20 cellular contexts compared by ENCODE assay signal in the genomic region with DNA sequence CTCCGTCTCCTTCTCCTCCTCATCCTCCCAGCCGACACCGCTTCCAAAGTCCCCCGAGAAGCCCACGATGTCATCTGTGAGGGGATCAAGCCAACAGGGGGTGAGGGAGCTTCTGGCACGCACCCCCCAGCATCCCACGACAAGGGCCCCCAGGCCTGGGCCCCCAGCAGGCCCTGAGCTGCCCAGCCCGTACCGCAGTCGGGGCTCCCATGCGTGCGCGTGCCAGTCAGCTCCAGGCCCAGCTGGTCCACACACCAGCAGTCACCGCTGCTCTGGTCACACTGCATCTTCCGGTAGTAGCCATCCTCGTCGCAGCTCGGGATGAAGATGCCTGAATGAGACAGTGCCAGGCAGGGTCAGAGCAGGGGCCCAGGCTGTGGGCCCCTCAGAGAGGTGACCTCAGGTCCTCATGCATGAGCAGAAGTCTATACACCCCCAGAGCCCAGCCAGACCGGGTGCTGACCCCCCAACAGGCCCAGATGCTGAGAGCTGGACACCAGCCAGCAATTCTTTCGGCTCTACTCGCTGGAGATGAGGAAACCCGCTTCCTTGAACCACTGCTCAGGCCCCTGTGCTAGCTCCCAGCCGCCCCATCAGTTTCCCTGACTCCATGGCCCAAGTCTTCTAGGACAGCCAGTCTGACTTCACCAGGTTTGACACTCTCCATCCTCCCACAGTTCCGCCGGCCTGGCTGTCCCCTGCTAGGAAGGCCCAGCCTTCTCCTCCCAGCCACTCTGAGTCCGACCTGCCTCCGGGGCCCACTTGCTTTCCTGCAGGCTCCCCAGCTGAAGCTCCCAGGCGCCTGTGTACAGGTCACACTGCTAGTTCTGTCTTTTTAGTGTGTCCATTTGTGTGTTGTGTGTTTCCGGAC. TPM values are rescaled to one million over a fixed set of nuclear protein-coding genes. Genes with fewer than 3 reads are reported as not detected.
DNase-seq lines count a peak whose midpoint lies in the region; ATAC-seq and TF ChIP-seq lines count a peak whose summit lies in the region.
"Had no signal": no experiment of that assay in that cellular context is flagged by ENCODE, and none has a peak within 500 bp of the region (broad histone marks: within the 10 kb centered on the region; RNA-seq: fewer than 3 reads in every experiment).

No MANE protein-coding gene starts in this region.

- no peaks in the 10 kb centered on the region for H3K9me2 ChIP-seq in PC-3 (replicated peaks; ENCODE audit: low read length)
- H3K9me2 ChIP-seq: SK-N-SH had no signal

- H2AFZ ChIP-seq in PC-3 (ENCODE audit: low read length) = peak overlapping the region; percentile 40; the same call in 1 of the 2 replicates

- DNase-seq in activated naive CD4-positive, alpha-beta T cell (lab: John Stamatoyannopoulos, UW) = no peak
- DNase-seq in PC-3 (no peak), spleen (peak; percentile 71), tibial nerve (ENCODE audit: low spot score in 2 of 2) (no peak), GM10266 (ENCODE audit: extremely low spot score) (no peak)
- DNase-seq in effector memory CD8-positive, alpha-beta T cell = no peak
- DNase-seq: activated T-cell treated with anti-CD3 and anti-CD28 coated beads, Interleukin-2, amount 50 U/mL, for 48 hours; HCEC 1CT; lower lobe of right lung; NCI-H146; NCI-H524 treated with DMSO at 0.1 percent for 48 hours; RPMI8226; SK-N-SH; stimulated activated CD4-positive, alpha-beta T cell treated with anti-CD3 and anti-CD28 coated beads, Interleukin-4, amount 100 ng/mL, for 24 hours; T-helper 9 cell; trophoblast cell had no signal

- intact Hi-C loops in PC-3 (cut with micrococcal nuclease) = no loop called here
- intact Hi-C loops in spleen (cut with DNase I; ENCODE audit: low total_unique reads) = no loop called here

- H3K4me1 Mint-ChIP-seq in activated naive CD4-positive, alpha-beta T cell treated with anti-CD3 and anti-CD28 coated beads, Interleukin-2, amount 50 U/mL, for 24 hours = peaks cover 30% of the 10 kb centered on the region
- H3K4me1 Mint-ChIP-seq in effector memory CD8-positive, alpha-beta T cell (ENCODE audit: low read depth in 2 of 2) = peaks cover 30 to 37% of the 10 kb centered on the region in 2 donors

- no peaks in the 10 kb centered on the region for H4K20me1 ChIP-seq in PC-3 (ENCODE audit: low read length)

- no peaks in the 10 kb centered on the region for H3F3A ChIP-seq in PC-3 (ENCODE audit: low read length, unreplicated experiment)

- no peak overlapping the region for H3K4me3 Mint-ChIP-seq in activated naive CD4-positive, alpha-beta T cell treated with anti-CD3 and anti-CD28 coated beads, Interleukin-2, amount 50 U/mL, for 24 hours
- peak overlapping the region in 1 of 2 donors; percentile 67 for H3K4me3 Mint-ChIP-seq in effector memory CD8-positive, alpha-beta T cell

- TF ChIP-seq CTCF in PC-3 (conservative IDR thresholded peaks at IDR 0.05; ENCODE audit: low read depth, low read length) (no peak), spleen (IDR thresholded peaks at IDR 0.05 in 8 of 11, conservative IDR thresholded peaks at IDR 0.05 in 3 of 11) (no peak), tibial nerve (IDR thresholded peaks at IDR 0.05) (no peak), GM10266 (IDR thresholded peaks at IDR 0.05; ENCODE audit: control insufficient read depth, insufficient read depth, low read depth, missing control alignments) (no peak)

- H3K9ac ChIP-seq in PC-3 (ENCODE audit: low read length) = no peak overlapping the region
- H3K9ac ChIP-seq: KMS-11, SK-N-SH had no signal

- no TSS peak for BruUV-seq in PC-3 (replicated peaks; lab: Mats Ljungman, UMichigan)

- H3K4me3 ChIP-seq in PC-3 (ENCODE audit: low read length) (no peak overlapping the region), spleen (no peak overlapping the region), tibial nerve (no peak overlapping the region)
- H3K4me3 ChIP-seq: lower lobe of right lung, ovary had no signal

- H3K27me3 ChIP-seq in PC-3 (ENCODE audit: low read length) (no peaks in the 10 kb centered on the region), spleen (replicated peaks in 1 of 7) (no peaks in the 10 kb centered on the region), tibial nerve (no peaks in the 10 kb centered on the region)
- H3K27me3 ChIP-seq: ovary had no signal

- H3K36me3 Mint-ChIP-seq in activated naive CD4-positive, alpha-beta T cell treated with anti-CD3 and anti-CD28 coated beads, Interleukin-2, amount 50 U/mL, for 24 hours = peaks cover 3% of the 10 kb centered on the region
- peaks cover 99% of the 10 kb centered on the region for H3K36me3 Mint-ChIP-seq in effector memory CD8-positive, alpha-beta T cell (ENCODE audit: insufficient read depth)

- H3K4me1 ChIP-seq in PC-3 (ENCODE audit: insufficient read depth, low read length) (peaks cover 8% of the 10 kb centered on the region), spleen (peaks cover 0 to 41% (median 19%) of the 10 kb centered on the region in 6 donors), tibial nerve (peaks cover 0 to 14% (median 0%) of the 10 kb centered on the region in 4 donors)
- H3K4me1 ChIP-seq: lower lobe of right lung had no signal

- no peak for TF ChIP-seq EP300 in tibial nerve (IDR thresholded peaks at IDR 0.05)

- H3K36me3 ChIP-seq in PC-3 (ENCODE audit: low read depth, low read length) (no peaks in the 10 kb centered on the region), spleen (peaks cover 0 to 58% (median 18%) of the 10 kb centered on the region in 6 donors), tibial nerve (peaks cover 0 to 8% (median 0%) of the 10 kb centered on the region in 3 donors)
- H3K36me3 ChIP-seq: ovary had no signal

- POLR2A ChIA-PET in PC-3 (lab: Charles Lee; ENCODE audit: unreplicated experiment) = interaction anchor here (0.6 kb wide), 1 partner anchor 71 kb away, joined by 3 read pairs; no protein-coding TSS in a partner anchor

- H3K27ac ChIP-seq in PC-3 (ENCODE audit: low read length) (no peak overlapping the region), spleen (no peak overlapping the region), tibial nerve (no peak overlapping the region)
- H3K27ac ChIP-seq: KMS-11, lower lobe of right lung had no signal

- TF ChIP-seq POLR2A in spleen (IDR thresholded peaks at IDR 0.05) (no peak), tibial nerve (IDR thresholded peaks at IDR 0.05) (no peak)

- no peaks in the 10 kb centered on the region for H3K79me2 ChIP-seq in PC-3 (ENCODE audit: low read length)

- H3K27me3 Mint-ChIP-seq in activated naive CD4-positive, alpha-beta T cell treated with anti-CD3 and anti-CD28 coated beads, Interleukin-2, amount 50 U/mL, for 24 hours = no peaks in the 10 kb centered on the region
- no peaks in the 10 kb centered on the region for H3K27me3 Mint-ChIP-seq in effector memory CD8-positive, alpha-beta T cell

- no peaks in the 10 kb centered on the region for H3K9me3 Mint-ChIP-seq in activated naive CD4-positive, alpha-beta T cell treated with anti-CD3 and anti-CD28 coated beads, Interleukin-2, amount 50 U/mL, for 24 hours
- H3K9me3 Mint-ChIP-seq in effector memory CD8-positive, alpha-beta T cell = no peaks in the 10 kb centered on the region

- CTCF ChIA-PET in PC-3 (lab: Charles Lee) = no interaction called here

- H3K4me2 ChIP-seq in PC-3 (ENCODE audit: low read length) = no peak overlapping the region
- H3K4me2 ChIP-seq: KMS-11, SK-N-SH had no signal

- ATAC-seq in PC-3 = no peak
- no peak for ATAC-seq in effector memory CD8-positive, alpha-beta T cell (replicated peaks)
- no peak for ATAC-seq in HG03159 (IDR thresholded peaks at IDR 0.05; ENCODE audit: unreplicated experiment)
- ATAC-seq: lower lobe of right lung had no signal

- H3K27ac Mint-ChIP-seq in activated naive CD4-positive, alpha-beta T cell treated with anti-CD3 and anti-CD28 coated beads, Interleukin-2, amount 50 U/mL, for 24 hours = peak overlapping the region; percentile 23
- peak overlapping the region; percentile 58 to 98 for H3K27ac Mint-ChIP-seq in effector memory CD8-positive, alpha-beta T cell

- H3K9me3 ChIP-seq in PC-3 (ENCODE audit: low read length) (no peaks in the 10 kb centered on the region), spleen (no peaks in the 10 kb centered on the region), tibial nerve (no peaks in the 10 kb centered on the region)
- H3K9me3 ChIP-seq: lower lobe of right lung, ovary, SK-N-SH had no signal

- WGBS in spleen, 5 donors = 92 to 96% (median 94%) methylated on average over 26 to 29 of the region's 29 CpGs
- 88% methylated on average over 29 of the region's 29 CpGs for WGBS in tibial nerve, 2 donors

RNA-seq across cellular contexts. Expression of a gene that starts 25.3 kb away (rescaled TPM):
- total RNA-seq in PC-3 (2014; rRNA removed) = 0.06 and 0.33 TPM in 2 replicates
- total RNA-seq in spleen = 10 to 100 TPM; 32.2 to 64.3 (median 43.5) TPM
- polyA plus RNA-seq in spleen = 10 to 100 TPM; 12.6 to 28.4 (median 23.6) TPM
- total RNA-seq in tibial nerve = 1 to 10 TPM; 2.1 to 9.9 (median 5.0) TPM
